ENCODE assay signal across 19 cellular contexts in the genomic region with DNA sequence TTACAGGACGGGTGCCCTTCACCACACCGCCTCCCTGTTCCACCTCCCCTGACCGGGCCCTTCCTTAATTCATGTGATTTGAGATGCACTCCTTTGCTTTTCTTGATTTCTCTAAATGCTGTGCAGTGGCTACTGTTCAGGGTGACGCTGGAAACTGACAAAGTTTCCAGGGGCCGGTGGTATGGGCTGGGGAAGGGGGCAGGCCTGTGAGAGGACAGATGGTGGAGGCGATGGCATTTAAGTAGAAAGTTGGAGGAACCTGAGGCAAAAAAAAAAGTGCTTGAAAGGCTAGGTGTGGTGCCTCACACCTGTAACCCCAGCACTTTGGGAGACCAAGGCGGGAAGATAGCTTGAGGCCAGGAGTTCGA. TPM values are rescaled to one million over a fixed set of nuclear protein-coding genes. Genes with fewer than 3 reads are reported as not detected.
A peak's percentile ranks its signal among the peaks of the same experiment; 100 is the strongest.
DNase-seq lines count a peak whose midpoint lies in the region; ATAC-seq, FAIRE-seq and TF ChIP-seq lines count a peak whose summit lies in the region.
"Had no signal": no experiment of that assay in that cellular context is flagged by ENCODE, and none has a peak within 500 bp of the region (broad histone marks: within the 10 kb centered on the region; RNA-seq: fewer than 3 reads in every experiment).

No MANE protein-coding gene starts in this region.

- 0 out of 5 replicates have a peak, but pooled peaks cover 0 to 2% of the 10 kb centered on the region in 2 experiments for H3K27me3 ChIP-seq in HepG2 (ENCODE audit: control insufficient read depth in 1 of 2, insufficient read depth in 2 of 2, low read length in 2 of 2)
- H3K27me3 ChIP-seq in right lobe of liver: no peaks in the 10 kb centered on the region

- H3K9me3 ChIP-seq in HepG2 (ENCODE audit: low read length) (no peaks in the 10 kb centered on the region), right lobe of liver (no peaks in the 10 kb centered on the region)
- H3K9me3 ChIP-seq: HAP-1 had no signal

- no peaks in the 10 kb centered on the region for H3K79me2 ChIP-seq in HepG2 (ENCODE audit: insufficient read depth, low read length)

- no peaks in the 10 kb centered on the region for H4K20me1 ChIP-seq in HepG2 (ENCODE audit: insufficient read depth, low read length)

- DNase-seq in HepG2 (ENCODE audit: low spot score): no peak
- DNase-seq in right lobe of liver: no peak
- DNase-seq in RWPE1 (ENCODE audit: low spot score): no peak
- DNase-seq in mesenteric fat pad (ENCODE audit: low spot score): peak; percentile 67
- DNase-seq in middle frontal gyrus (ENCODE audit: extremely low spot score, low spot score): no peak
- no peak for DNase-seq in amygdala (lab: John Stamatoyannopoulos, UW)
- no peak for DNase-seq in stimulated activated CD4-positive, alpha-beta T cell treated with anti-CD3 and anti-CD28 coated beads, Interleukin-2, amount 100 ng/mL, for 48 hours
- DNase-seq: AML-193, COR-L47, DMS153, NCI-H1048, NCI-H146, NCI-H510A treated with DMSO at 0.1 percent for 48 hours, SHP77 treated with DMSO at 0.1 percent for 48 hours had no signal

- ATAC-seq in HepG2 (no peak), right lobe of liver (no peak), HG03378 (IDR thresholded peaks at IDR 0.05; ENCODE audit: unreplicated experiment) (no peak)

- H3K4me3 ChIP-seq in HepG2 (replicated peaks in 1 of 3; ENCODE audit: insufficient read depth in 1 of 3, low read depth in 2 of 3, low read length in 3 of 3): peak overlapping the region in 1 of 3 experiments; percentile 59; a peak in 2 of 6 replicates
- no peak overlapping the region for H3K4me3 ChIP-seq in right lobe of liver
- H3K4me3 ChIP-seq: HAP-1 had no signal

- intact Hi-C loops in HepG2 (cut with micrococcal nuclease; ENCODE audit: unreplicated experiment) (no loop called here), right lobe of liver (cut with DNase I) (no loop called here)

- WGBS in HepG2 (ENCODE audit: low lambda C conversion rate): 75% methylated on average over 8 of the region's 8 CpGs
- 86% methylated on average over 5 of the region's 8 CpGs for WGBS in right lobe of liver (ENCODE audit: insufficient coverage, low coverage, low lambda C conversion rate, missing lambda C conversion rate)

- H3K36me3 ChIP-seq in HepG2 (replicated peaks in 1 of 2; ENCODE audit: control insufficient read depth in 1 of 2, insufficient read depth in 2 of 2, low read length in 2 of 2) (no peaks in the 10 kb centered on the region), right lobe of liver (no peaks in the 10 kb centered on the region)
- H3K36me3 ChIP-seq: HAP-1 had no signal

- POLR2A ChIA-PET in HepG2 (lab: Yijun Ruan, JAX) (interaction anchor here (2.3 to 3.7 kb wide), 2 partner anchors 9 to 31 kb away, joined by 16 to 55 read pairs; no protein-coding TSS in a partner anchor), RWPE1 (lab: Yijun Ruan, JAX; ENCODE audit: low non-redundant PET) (no interaction called here)

- TF ChIP-seq EP300 in HepG2 (IDR thresholded peaks at IDR 0.05; ENCODE audit: low read depth in 2 of 2, low read length in 2 of 2): no peak
- TF ChIP-seq EP300 in HepG2 (CRISPR knock-in tag; IDR thresholded peaks at IDR 0.05; ENCODE audit: borderline replicate concordance): no peak

- TF ChIP-seq CTCF in HepG2 (CRISPR knock-in tag; IDR thresholded peaks at IDR 0.05): no peak
- no peak for TF ChIP-seq CTCF in right lobe of liver (IDR thresholded peaks at IDR 0.05)
- TF ChIP-seq CTCF in RWPE1 (conservative IDR thresholded peaks at IDR 0.05; ENCODE audit: low read depth): no peak

- H3K4me1 ChIP-seq in HepG2 (ENCODE audit: insufficient read depth, low read length) (peaks cover 34% of the 10 kb centered on the region), right lobe of liver (peaks cover 0 to 6% (median 0%) of the 10 kb centered on the region in 4 donors)
- H3K4me1 ChIP-seq: HAP-1 had no signal

- no peak for TF ChIP-seq RAD21 in HepG2 (CRISPR knock-in tag; IDR thresholded peaks at IDR 0.05)

- peak overlapping the region; percentile 82 for H3K4me2 ChIP-seq in HepG2 (ENCODE audit: low read depth, low read length)
- H3K4me2 ChIP-seq: KMS-11 had no signal

- H3K27ac ChIP-seq in HepG2 (ENCODE audit: extremely low read length, insufficient read depth, low read length): no peak overlapping the region
- H3K27ac ChIP-seq in right lobe of liver: no peak overlapping the region
- peak overlapping the region; percentile 71; the same call in 1 of the 2 replicates for H3K27ac ChIP-seq in RWPE1
- H3K27ac ChIP-seq: KMS-11 had no signal

- TF ChIP-seq POLR2A in HepG2 (IDR thresholded peaks at IDR 0.05; ENCODE audit: insufficient read depth in 1 of 2, low read depth in 2 of 2, low read length in 2 of 2): no peak
- TF ChIP-seq POLR2A in right lobe of liver (IDR thresholded peaks at IDR 0.05): no peak

- no peak overlapping the region for H2AFZ ChIP-seq in HepG2 (ENCODE audit: low read length)

- CTCF ChIA-PET in HepG2 (lab: Yijun Ruan, JAX; ENCODE audit: low intra/inter-chr PET ratio, low total read pairs): no interaction called here
- CTCF ChIA-PET in RWPE1 (lab: Yijun Ruan, JAX): interaction anchor here (0.6 kb wide), 1 partner anchor 47 kb away, joined by 6 read pairs; no protein-coding TSS in a partner anchor

- in situ Hi-C loops in HepG2 (cut with HindIII; ENCODE audit: extremely low pct_ligation_motif_present, low pct_unique_long_range_greater_than_20kb): no loop called here

- FAIRE-seq in HepG2 (lab: Jason Lieb, UNC): no peak
- FAIRE-seq: GM19239, RCC 7860 had no signal

- H3K9ac ChIP-seq in HepG2 (ENCODE audit: insufficient read depth, low read depth, low read length): no peak overlapping the region
- H3K9ac ChIP-seq: KMS-11 had no signal

- no TSS peak for BruUV-seq in HepG2 (replicated peaks; lab: Mats Ljungman, UMichigan)

TF ChIP-seq in HepG2, 621 proteins besides CTCF, POLR2A, EP300 and RAD21 (continues in another document):
- TF ChIP-seq CBX5 (CRISPR knock-in tag; IDR thresholded peaks at IDR 0.05; ENCODE audit: borderline replicate concordance): no peak
- TF ChIP-seq TBL1XR1 (IDR thresholded peaks at IDR 0.05; ENCODE audit: borderline replicate concordance, low read length, partially characterized antibody): peak; percentile 12
- TF ChIP-seq ETS1 (CRISPR knock-in tag; IDR thresholded peaks at IDR 0.05): no peak
- TF ChIP-seq, protein P1, sequence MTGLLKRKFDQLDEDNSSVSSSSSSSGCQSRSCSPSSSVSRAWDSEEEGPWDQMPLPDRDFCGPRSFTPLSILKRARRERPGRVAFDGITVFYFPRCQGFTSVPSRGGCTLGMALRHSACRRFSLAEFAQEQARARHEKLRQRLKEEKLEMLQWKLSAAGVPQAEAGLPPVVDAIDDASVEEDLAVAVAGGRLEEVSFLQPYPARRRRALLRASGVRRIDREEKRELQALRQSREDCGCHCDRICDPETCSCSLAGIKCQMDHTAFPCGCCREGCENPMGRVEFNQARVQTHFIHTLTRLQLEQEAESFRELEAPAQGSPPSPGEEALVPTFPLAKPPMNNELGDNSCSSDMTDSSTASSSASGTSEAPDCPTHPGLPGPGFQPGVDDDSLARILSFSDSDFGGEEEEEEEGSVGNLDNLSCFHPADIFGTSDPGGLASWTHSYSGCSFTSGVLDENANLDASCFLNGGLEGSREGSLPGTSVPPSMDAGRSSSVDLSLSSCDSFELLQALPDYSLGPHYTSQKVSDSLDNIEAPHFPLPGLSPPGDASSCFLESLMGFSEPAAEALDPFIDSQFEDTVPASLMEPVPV (CRISPR knock-in tag; IDR thresholded peaks at IDR 0.05): 0 out of 2 replicates have a peak, but pooled peaks have one; percentile 42
- no peak for TF ChIP-seq ARID2 (CRISPR knock-in tag; IDR thresholded peaks at IDR 0.05; ENCODE audit: borderline replicate concordance)
- TF ChIP-seq ZNF17 (CRISPR knock-in tag; IDR thresholded peaks at IDR 0.05): no peak

RNA-seq across cellular contexts. Expression of gene SMOX, which starts 11.7 kb away (rescaled TPM):
- 15.2 and 22.7 TPM in 2 replicates for total RNA-seq in HepG2 (2016; rRNA removed; fragmentation: Illumina TruSeq; extraction: Trizol)
- 6.1 and 6.3 TPM in 2 replicates for total RNA-seq in HepG2 (2016; cell fraction: cytosol; rRNA removed; fragmentation: Illumina TruSeq; extraction: Trizol; ENCODE audit: low read depth)
- 15.6 and 22.2 TPM in 2 replicates for total RNA-seq in HepG2 (2016; cell fraction: insoluble cytoplasmic fraction; rRNA removed; fragmentation: Illumina TruSeq; extraction: Trizol)
- 10.3 and 11.1 TPM in 2 replicates for total RNA-seq in HepG2 (2016; cell fraction: membrane; rRNA removed; fragmentation: Illumina TruSeq; extraction: Trizol)
- total RNA-seq in HepG2 (2016; cell fraction: nucleus; rRNA removed; fragmentation: Illumina TruSeq; extraction: Trizol): 12.0 and 12.7 TPM in 2 replicates
- polyA plus RNA-seq in HepG2 (2011; rRNA removed): 10.2 and 12.2 TPM in 2 replicates
- polyA plus RNA-seq in HepG2 (2011; cell fraction: cytosol; rRNA removed): 9.3 and 16.7 TPM in 2 replicates
- polyA plus RNA-seq in HepG2 (2011; cell fraction: nucleus; rRNA removed): 29.6 TPM in 2 replicates
- polyA plus RNA-seq in HepG2 (2012): 13.2 and 25.9 TPM in 2 replicates
- 5.0 and 6.4 TPM in 2 replicates for polyA plus RNA-seq in HepG2 (2016; cell fraction: cytosol; fragmentation: Illumina TruSeq; extraction: Trizol; ENCODE audit: low read depth)
- polyA plus RNA-seq in HepG2 (2016; cell fraction: insoluble cytoplasmic fraction; fragmentation: Illumina TruSeq; extraction: Trizol; ENCODE audit: low read depth): 19.3 and 21.5 TPM in 2 replicates
- 10.4 and 12.4 TPM in 2 replicates for polyA plus RNA-seq in HepG2 (2016; cell fraction: membrane; fragmentation: Illumina TruSeq; extraction: Trizol; ENCODE audit: low read depth)
- 22.2 and 26.5 TPM in 2 replicates for polyA plus RNA-seq in HepG2 (2016; cell fraction: nucleus; fragmentation: Illumina TruSeq; extraction: Trizol; ENCODE audit: insufficient read depth, low read depth)
- polyA minus RNA-seq in HepG2 (2011; rRNA and poly(A)+ RNA removed; ENCODE audit: low replicate concordance): 17.6 and 18.8 TPM in 2 replicates
- polyA minus RNA-seq in HepG2 (2011; cell fraction: cytosol; rRNA and poly(A)+ RNA removed): 3.9 and 5.8 TPM in 2 replicates
- polyA minus RNA-seq in HepG2 (2011; cell fraction: nucleus; rRNA and poly(A)+ RNA removed): 8.5 and 10.0 TPM in 2 replicates
- total RNA-seq in right lobe of liver: 10 to 100 TPM in 1 of 6 experiments, 1 to 10 TPM in 4, under 1 TPM in 1; 0.95 to 11.7 (median 4.3) TPM
- total RNA-seq in mesenteric fat pad: 6.4 TPM
